In the genomic region with DNA sequence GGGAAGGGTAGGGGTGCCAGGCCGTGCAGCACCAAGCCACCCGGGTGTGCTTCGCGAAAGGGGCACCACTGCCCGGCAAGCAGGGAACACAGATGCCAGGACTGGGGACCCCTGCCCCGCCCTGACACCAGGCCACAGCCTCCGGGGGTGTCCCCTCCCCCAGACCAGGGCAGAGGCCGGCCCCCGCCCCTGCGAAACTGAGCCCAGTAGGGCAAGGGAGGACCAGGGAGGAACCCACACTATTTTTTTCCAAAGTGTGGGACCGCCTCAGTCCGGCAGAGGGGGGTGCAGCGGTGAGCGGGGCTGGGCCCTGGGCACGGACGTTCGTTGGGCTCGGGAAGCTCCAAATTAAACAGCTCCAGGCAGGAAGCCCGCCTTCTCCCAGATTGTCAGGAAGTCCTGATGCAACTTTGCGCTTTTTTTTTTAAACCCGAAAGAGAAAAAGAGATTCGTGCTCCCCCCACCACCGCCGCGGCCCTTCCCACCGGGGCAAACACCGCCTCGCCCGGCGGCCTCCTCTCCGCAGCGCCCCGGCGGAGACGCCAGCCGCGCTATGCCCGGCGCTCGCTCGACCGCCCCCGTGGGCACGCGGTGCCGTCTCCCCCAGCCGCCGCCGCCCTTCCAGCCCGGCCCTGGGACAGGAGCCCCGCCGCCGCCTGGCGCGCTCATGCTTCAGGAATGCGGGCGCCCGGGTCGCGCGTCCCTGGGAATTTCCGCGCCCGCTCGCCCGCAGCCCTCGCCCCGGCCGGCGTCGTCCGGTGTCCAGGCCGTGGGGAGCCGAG, we compare ENCODE assay signal across 8 cellular contexts. TPM values are rescaled to one million over a fixed set of nuclear protein-coding genes. Genes with fewer than 3 reads are reported as not detected.
A peak's percentile ranks its signal among the peaks of the same experiment; 100 is the strongest.
DNase-seq lines count a peak whose midpoint lies in the region; ATAC-seq and TF ChIP-seq lines count a peak whose summit lies in the region.

No MANE protein-coding gene starts in this region.

- H3K36me3 ChIP-seq in endodermal cell (ENCODE audit: control insufficient read depth, insufficient read depth, low read length) (no peaks in the 10 kb centered on the region), tibial artery (no peaks in the 10 kb centered on the region)

- TF ChIP-seq CTCF in GM12864 (IDR thresholded peaks at IDR 0.05; ENCODE audit: low read depth, low read length, missing control alignments) (peak; percentile 58), activated B cell treated with CpG ODN at 0.5 μM for 24 hours (IDR thresholded peaks at IDR 0.05) (no peak), endodermal cell (conservative IDR thresholded peaks at IDR 0.05) (peak; percentile 71), mesothelial cell of epicardium (IDR thresholded peaks at IDR 0.05; ENCODE audit: unreplicated experiment) (peak; percentile 66), tibial artery (IDR thresholded peaks at IDR 0.05) (peak; percentile 51 to 58)

- CTCF ChIA-PET in activated B cell treated with CpG ODN at 0.5 μM for 24 hours (lab: Charles Lee): interaction anchor here (1.1 to 5.9 kb wide), 5 partner anchors 15 to 73 kb away, joined by 3 to 56 read pairs (median 4); no protein-coding TSS in a partner anchor

- ATAC-seq in activated B cell treated with CpG ODN at 0.5 μM for 24 hours (ENCODE audit: low read depth): peak; percentile 12
- no peak for ATAC-seq in HG03159 (IDR thresholded peaks at IDR 0.05; ENCODE audit: unreplicated experiment)

- H3K4me1 ChIP-seq in endodermal cell (ENCODE audit: control insufficient read depth, insufficient read depth, low read length): peaks cover 10% of the 10 kb centered on the region
- peaks cover 5 to 55% (median 44%) of the 10 kb centered on the region in 4 donors for H3K4me1 ChIP-seq in tibial artery

- H3K4me1 Mint-ChIP-seq in activated B cell treated with CpG ODN at 0.5 μM for 24 hours: peaks cover 47% of the 10 kb centered on the region
- peaks cover 12% of the 10 kb centered on the region for H3K4me1 Mint-ChIP-seq in endodermal cell
- peaks cover 33% of the 10 kb centered on the region for H3K4me1 Mint-ChIP-seq in mesothelial cell of epicardium

- peak overlapping the region; percentile 85 for H3K4me3 Mint-ChIP-seq in activated B cell treated with CpG ODN at 0.5 μM for 24 hours
- peak overlapping the region; percentile 65 for H3K4me3 Mint-ChIP-seq in endodermal cell
- peak overlapping the region; percentile 74 for H3K4me3 Mint-ChIP-seq in mesothelial cell of epicardium

- no peaks in the 10 kb centered on the region for H3K27me3 Mint-ChIP-seq in activated B cell treated with CpG ODN at 0.5 μM for 24 hours
- peaks cover 5% of the 10 kb centered on the region for H3K27me3 Mint-ChIP-seq in endodermal cell (ENCODE audit: insufficient read depth)
- H3K27me3 Mint-ChIP-seq in mesothelial cell of epicardium (ENCODE audit: low read depth): peaks cover 3% of the 10 kb centered on the region

- H3K27ac Mint-ChIP-seq in activated B cell treated with CpG ODN at 0.5 μM for 24 hours: peak overlapping the region; percentile 76
- peak overlapping the region; percentile 89 for H3K27ac Mint-ChIP-seq in endodermal cell
- H3K27ac Mint-ChIP-seq in mesothelial cell of epicardium: peak overlapping the region; percentile 97

- POLR2A ChIA-PET in activated B cell treated with CpG ODN at 0.5 μM for 24 hours (lab: Charles Lee): interaction anchor here (0.7 to 5.6 kb wide), 5 partner anchors 17 to 47 kb away, joined by 3 to 52 read pairs (median 6); partner anchors contain the start of genes APRT and CDT1

- H3K9me3 ChIP-seq in endodermal cell (ENCODE audit: control insufficient read depth, low read length) (no peaks in the 10 kb centered on the region), tibial artery (no peaks in the 10 kb centered on the region)

- intact Hi-C loops in activated B cell treated with CpG ODN at 0.5 μM for 24 hours (cut with micrococcal nuclease) (loop anchor here (1.0 to 10.0 kb wide), 5 partner anchors 27 to 433 kb away; partner anchors contain the start of genes APRT, IL17C, MVD and TRAPPC2L), tibial artery (cut with DNase I; ENCODE audit: low total_unique reads) (loop anchor here (2.0 to 10.0 kb wide), 2 partner anchors 47 to 339 kb away; no protein-coding TSS in a partner anchor)

- no peaks in the 10 kb centered on the region for H3K27me3 ChIP-seq in endodermal cell (ENCODE audit: control insufficient read depth, insufficient read depth, low read length, poor library complexity, severe bottlenecking)
- H3K27me3 ChIP-seq in tibial artery: no peaks in the 10 kb centered on the region

- H3K9me3 Mint-ChIP-seq in activated B cell treated with CpG ODN at 0.5 μM for 24 hours: no peaks in the 10 kb centered on the region
- H3K9me3 Mint-ChIP-seq in endodermal cell: no peaks in the 10 kb centered on the region
- no peaks in the 10 kb centered on the region for H3K9me3 Mint-ChIP-seq in mesothelial cell of epicardium

- DNase-seq in GM12864 (ENCODE audit: low read depth) (no peak), HuH-7.5 (ENCODE audit: low spot score) (peak; percentile 91), activated B cell treated with CpG ODN at 0.5 μM for 24 hours (peak; percentile 57), endodermal cell (peak; percentile 87), mesothelial cell of epicardium (ENCODE audit: low spot score in 2 of 2, unreplicated experiment in 2 of 2) (peak; percentile 70 to 85), tibial artery (peak; percentile 82 to 92), OCI-M2 (lab: John Stamatoyannopoulos, UW; ENCODE audit: unreplicated experiment) (no peak)

- 8 to 13% methylated on average over 26 to 74 of the region's 74 CpGs for WGBS in endodermal cell (ENCODE audit: insufficient coverage in 1 of 2, insufficient read length in 1 of 2), 2 experiments

- no peaks in the 10 kb centered on the region for H3K36me3 Mint-ChIP-seq in activated B cell treated with CpG ODN at 0.5 μM for 24 hours (ENCODE audit: low read depth)
- no peaks in the 10 kb centered on the region for H3K36me3 Mint-ChIP-seq in endodermal cell (ENCODE audit: low read depth)
- H3K36me3 Mint-ChIP-seq in mesothelial cell of epicardium: no peaks in the 10 kb centered on the region

- H3K9ac ChIP-seq in endodermal cell (ENCODE audit: extremely low read depth, low read length, poor library complexity, severe bottlenecking): peak overlapping the region; percentile 79

- H3K4me3 ChIP-seq in GM12864 (ENCODE audit: low read depth, low read length): peak overlapping the region; percentile 61
- H3K4me3 ChIP-seq in endodermal cell (ENCODE audit: low read length): peak overlapping the region; percentile 80
- peak overlapping the region; percentile 76 to 96 for H3K4me3 ChIP-seq in tibial artery

- H3K27ac ChIP-seq in endodermal cell (ENCODE audit: low read depth, low read length): no peak overlapping the region
- H3K27ac ChIP-seq in tibial artery: peak overlapping the region; percentile 87 to 90

RNA-seq across cellular contexts. Expression of gene PIEZO1, which starts 0.8 kb away (rescaled TPM):
- total RNA-seq in activated B cell treated with CpG ODN at 0.5 μM for 24 hours (75.2 and 85.9 TPM in 2 replicates), endodermal cell (10 to 100 TPM; 84.1 to 97.0 TPM), mesothelial cell of epicardium (148 to 160 TPM (median 151 TPM) in 3 replicates)
- polyA plus RNA-seq in endodermal cell (2013, experiment 1 of 2): 26.7 TPM
- polyA plus RNA-seq in endodermal cell (2013, experiment 2 of 2): 28.6 TPM

RNA-seq across cellular contexts. Expression of gene CDT1, which starts 19.3 kb away (rescaled TPM):
- 4.3 and 5.5 TPM in 2 replicates for total RNA-seq in activated B cell treated with CpG ODN at 0.5 μM for 24 hours
- 10 to 100 TPM; 57.1 to 63.0 TPM for total RNA-seq in endodermal cell
- polyA plus RNA-seq in endodermal cell (2013, experiment 1 of 2): 41.5 TPM
- polyA plus RNA-seq in endodermal cell (2013, experiment 2 of 2): 34.7 TPM
- total RNA-seq in mesothelial cell of epicardium: 14.1 to 15.9 TPM (median 14.6 TPM) in 3 replicates

RNA-seq across cellular contexts. Expression of gene APRT, which starts 27.5 kb away (rescaled TPM):
- total RNA-seq in activated B cell treated with CpG ODN at 0.5 μM for 24 hours (198 and 209 TPM in 2 replicates), endodermal cell (100 to 1,000 TPM; 200 to 230 TPM), mesothelial cell of epicardium (95.9 to 99.2 TPM (median 96.2 TPM) in 3 replicates)
- 93.5 TPM for polyA plus RNA-seq in endodermal cell (2013, experiment 1 of 2)
- 91.5 TPM for polyA plus RNA-seq in endodermal cell (2013, experiment 2 of 2)

Comparison
In these comparisons a context has a peak if more than half of its experiments do, and no peak if none do; other contexts are left out.
1. DNase-seq: peak in HuH-7.5 (single experiment), activated B cell treated with CpG ODN at 0.5 μM for 24 hours (single experiment), endodermal cell (single experiment), mesothelial cell of epicardium (2 of 2) and tibial artery (2 of 2); none in GM12864 (single experiment) and OCI-M2 (single experiment).
2. Peak in every context shown above with its lines, with median percentiles within 50 percentile points of each other: H3K4me3 ChIP-seq, H3K27ac Mint-ChIP-seq and H3K4me3 Mint-ChIP-seq.